ENCODE assay signal across 32 cellular contexts in the genomic region with DNA sequence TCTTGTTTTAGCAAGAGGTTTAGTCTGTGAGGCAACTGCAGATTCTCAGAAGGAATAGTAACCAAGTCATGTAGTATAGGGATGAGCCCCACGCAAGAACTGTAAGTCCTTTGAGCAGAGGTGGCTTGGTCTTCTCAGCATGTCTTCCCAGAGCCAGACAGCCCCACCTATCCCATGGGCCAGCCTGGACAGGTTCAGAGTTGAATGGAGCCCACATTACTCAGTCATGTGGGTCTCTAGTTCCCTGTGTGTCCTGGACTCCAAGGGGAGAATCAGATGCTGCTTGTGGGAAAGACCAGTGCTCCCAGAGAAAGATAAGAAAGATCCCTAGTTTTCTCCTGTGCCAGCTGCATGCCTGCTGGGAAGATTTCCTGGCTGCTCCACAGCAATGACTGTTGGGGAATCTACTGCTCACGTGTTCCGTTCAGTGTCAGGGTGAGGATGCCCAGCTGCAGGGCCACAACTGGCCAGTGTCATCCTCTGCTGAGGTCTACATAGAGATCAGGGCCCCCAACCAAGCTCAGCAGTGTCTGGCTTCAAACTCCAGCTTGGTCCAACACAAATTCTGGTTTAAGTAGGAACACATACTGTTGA.
"Had no signal": no experiment of that assay in that cellular context is flagged by ENCODE, and none has a peak within 500 bp of the region (broad histone marks: within the 10 kb centered on the region; RNA-seq: fewer than 3 reads in every experiment).

No MANE protein-coding gene starts in this region.

- H3K27me3 Mint-ChIP-seq: activated B cell treated with CpG ODN at 0.5 μM for 24 hours; activated CD8-positive, alpha-beta T cell treated with anti-CD3 and anti-CD28 coated beads for 36 hours; activated T-cell treated with anti-CD3 and anti-CD28 coated beads, Interleukin-2, amount 50 U/mL, for 24 hours had no signal

- H3K4me1 ChIP-seq: colonic mucosa, esophagus squamous epithelium had no signal

- H3K27ac ChIP-seq: brain microvascular endothelial cell, cardiac muscle cell, colonic mucosa, dorsolateral prefrontal cortex, epithelial cell of prostate, esophagus squamous epithelium, WERI-Rb-1 had no signal

- DNase-seq: activated B cell treated with CpG ODN at 0.5 μM for 24 hours; activated CD4-positive, alpha-beta T cell treated with anti-CD3 and anti-CD28 coated beads for 48 hours; activated CD4-positive, alpha-beta T cell treated with anti-CD3 and anti-CD28 coated beads, Interleukin-2, amount 50 U/mL, for 1 hour; activated CD4-positive, alpha-beta T cell treated with anti-CD3 and anti-CD28 coated beads, Interleukin-2, amount 50 U/mL, for 48 hours; activated CD8-positive, alpha-beta memory T cell treated with anti-CD3 and anti-CD28 coated beads, Interleukin-2, amount 50 U/mL, for 48 hours; activated CD8-positive, alpha-beta T cell treated with anti-CD3 and anti-CD28 coated beads for 36 hours; activated gamma-delta T cell; activated naive CD4-positive, alpha-beta T cell; activated naive CD4-positive, alpha-beta T cell treated with anti-CD3 and anti-CD28 coated beads, Interleukin-2, amount 10 ng/mL, durations not matched to agents 7 days and 5 days; activated naive CD8-positive, alpha-beta T cell treated with anti-CD3 and anti-CD28 coated beads, Interleukin-2, amount 10 ng/mL, durations not matched to agents 7 days and 5 days; activated T-cell treated with anti-CD3 and anti-CD28 coated beads for 4 hours; activated T-cell treated with anti-CD3 and anti-CD28 coated beads, Interleukin-2, amount 50 U/mL, for 24 hours; activated T-cell treated with anti-CD3 and anti-CD28 coated beads, Interleukin-2, amount 50 U/mL, for 72 hours; anterior cingulate cortex; brain microvascular endothelial cell; central memory CD4-positive, alpha-beta T cell; cerebellar nuclear complex; colonic mucosa; dorsolateral prefrontal cortex; effector memory CD8-positive, alpha-beta T cell; esophagus squamous epithelium; foreskin melanocyte; T-helper 1 cell; T-helper 17 cell; T1000; WERI-Rb-1 had no signal

- H3K36me3 ChIP-seq: brain microvascular endothelial cell, cardiac muscle cell, colonic mucosa, esophagus squamous epithelium, WERI-Rb-1 had no signal

- H3K36me3 Mint-ChIP-seq: activated naive CD4-positive, alpha-beta T cell treated with anti-CD3 and anti-CD28 coated beads, Interleukin-2, amount 10 ng/mL, durations not matched to agents 7 days and 5 days; activated naive CD4-positive, alpha-beta T cell treated with anti-CD3 and anti-CD28 coated beads, Interleukin-2, amount 50 U/mL, for 72 hours; activated naive CD8-positive, alpha-beta T cell treated with anti-CD3 and anti-CD28 coated beads, Interleukin-2, amount 10 ng/mL, durations not matched to agents 7 days and 5 days had no signal

- H3K9me3 Mint-ChIP-seq: activated B cell treated with CpG ODN at 0.5 μM for 24 hours; activated CD8-positive, alpha-beta T cell treated with anti-CD3 and anti-CD28 coated beads for 36 hours; activated naive CD4-positive, alpha-beta T cell treated with anti-CD3 and anti-CD28 coated beads, Interleukin-2, amount 10 ng/mL, durations not matched to agents 7 days and 5 days; activated naive CD4-positive, alpha-beta T cell treated with anti-CD3 and anti-CD28 coated beads, Interleukin-2, amount 50 U/mL, for 72 hours; activated naive CD8-positive, alpha-beta T cell treated with anti-CD3 and anti-CD28 coated beads, Interleukin-2, amount 10 ng/mL, durations not matched to agents 7 days and 5 days; activated T-cell treated with anti-CD3 and anti-CD28 coated beads, Interleukin-2, amount 50 U/mL, for 24 hours; activated T-cell treated with anti-CD3 and anti-CD28 coated beads, Interleukin-2, amount 50 U/mL, for 72 hours; dendritic cell treated with granulocyte-macrophage colony-stimulating factor and Interleukin-4, amounts not matched to agents 40 ng/mL and 50 ng/mL, for 4 days; effector memory CD8-positive, alpha-beta T cell; T-helper 2 cell treated with Interferon-gamma antibody and Interleukin-4, amounts not matched to agents 5 μg/mL and 100 μg/mL, for 36 hours had no signal

- H3K4me3 ChIP-seq: cardiac muscle cell, colonic mucosa, dorsolateral prefrontal cortex, esophagus squamous epithelium had no signal

- H3K4me3 Mint-ChIP-seq: activated B cell treated with CpG ODN at 0.5 μM for 24 hours; activated CD8-positive, alpha-beta T cell treated with anti-CD3 and anti-CD28 coated beads for 36 hours; activated naive CD4-positive, alpha-beta T cell treated with anti-CD3 and anti-CD28 coated beads, Interleukin-2, amount 10 ng/mL, durations not matched to agents 7 days and 5 days; activated naive CD8-positive, alpha-beta T cell treated with anti-CD3 and anti-CD28 coated beads, Interleukin-2, amount 10 ng/mL, durations not matched to agents 7 days and 5 days; activated T-cell treated with anti-CD3 and anti-CD28 coated beads, Interleukin-2, amount 50 U/mL, for 24 hours; activated T-cell treated with anti-CD3 and anti-CD28 coated beads, Interleukin-2, amount 50 U/mL, for 72 hours; dendritic cell treated with granulocyte-macrophage colony-stimulating factor and Interleukin-4, amounts not matched to agents 40 ng/mL and 50 ng/mL, for 4 days; effector memory CD8-positive, alpha-beta T cell; T-helper 17 cell; T-helper 2 cell treated with Interferon-gamma antibody and Interleukin-4, amounts not matched to agents 5 μg/mL and 100 μg/mL, for 36 hours had no signal

- H3K27ac Mint-ChIP-seq: activated B cell treated with CpG ODN at 0.5 μM for 24 hours; activated CD8-positive, alpha-beta T cell treated with anti-CD3 and anti-CD28 coated beads for 36 hours; activated naive CD4-positive, alpha-beta T cell treated with anti-CD3 and anti-CD28 coated beads, Interleukin-2, amount 10 ng/mL, durations not matched to agents 7 days and 5 days; activated naive CD4-positive, alpha-beta T cell treated with anti-CD3 and anti-CD28 coated beads, Interleukin-2, amount 50 U/mL, for 72 hours; activated naive CD8-positive, alpha-beta T cell treated with anti-CD3 and anti-CD28 coated beads, Interleukin-2, amount 10 ng/mL, durations not matched to agents 7 days and 5 days; activated T-cell treated with anti-CD3 and anti-CD28 coated beads, Interleukin-2, amount 50 U/mL, for 24 hours; activated T-cell treated with anti-CD3 and anti-CD28 coated beads, Interleukin-2, amount 50 U/mL, for 72 hours; dendritic cell treated with granulocyte-macrophage colony-stimulating factor and Interleukin-4, amounts not matched to agents 40 ng/mL and 50 ng/mL, for 4 days; effector memory CD8-positive, alpha-beta T cell; T-helper 17 cell; T-helper 2 cell treated with Interferon-gamma antibody and Interleukin-4, amounts not matched to agents 5 μg/mL and 100 μg/mL, for 36 hours had no signal

- H3K27me3 ChIP-seq: cardiac muscle cell, colonic mucosa had no signal

- H3K4me1 Mint-ChIP-seq: activated B cell treated with CpG ODN at 0.5 μM for 24 hours; activated naive CD4-positive, alpha-beta T cell treated with anti-CD3 and anti-CD28 coated beads, Interleukin-2, amount 10 ng/mL, durations not matched to agents 7 days and 5 days; activated naive CD8-positive, alpha-beta T cell treated with anti-CD3 and anti-CD28 coated beads, Interleukin-2, amount 10 ng/mL, durations not matched to agents 7 days and 5 days; T-helper 17 cell had no signal

- FAIRE-seq: astrocyte had no signal

- H3K9me3 ChIP-seq: colonic mucosa, esophagus squamous epithelium had no signal
